Comparison of ENCODE assay signal across 9 cellular contexts in the genomic region with DNA sequence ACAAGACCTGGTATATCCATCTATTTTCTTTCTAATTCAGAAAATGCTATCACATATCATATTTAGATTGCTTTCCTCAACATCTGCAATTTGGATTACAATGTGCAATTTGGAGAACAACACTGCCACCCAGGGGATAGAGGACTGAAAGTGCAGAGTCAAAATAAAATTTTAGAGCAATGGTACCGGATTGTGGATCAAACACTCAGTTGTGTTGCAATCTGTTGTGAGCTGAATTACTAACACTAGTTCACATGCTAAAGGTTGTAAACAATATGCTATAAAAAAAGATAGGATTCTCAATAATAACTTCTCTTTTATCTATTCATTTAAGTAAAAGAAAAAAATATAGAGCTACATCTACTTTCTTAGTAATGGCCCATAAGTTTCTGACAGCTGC. TPM values are rescaled to one million over a fixed set of nuclear protein-coding genes. Genes with fewer than 3 reads are reported as not detected.
DNase-seq lines count a peak whose midpoint lies in the region; ATAC-seq and TF ChIP-seq lines count a peak whose summit lies in the region.
"Had no signal": no experiment of that assay in that cellular context is flagged by ENCODE, and none has a peak within 500 bp of the region (broad histone marks: within the 10 kb centered on the region; RNA-seq: fewer than 3 reads in every experiment).

No MANE protein-coding gene starts in this region.

- H3K27ac Mint-ChIP-seq in CD14-positive monocyte, result no peak overlapping the region

- no peaks in the 10 kb centered on the region for H3K4me1 ChIP-seq in OCI-LY1 (ENCODE audit: insufficient read depth, low read length, severe bottlenecking)

- H3K4me3 Mint-ChIP-seq in CD14-positive monocyte, result no peak overlapping the region

- H3K4me2 ChIP-seq in OCI-LY1 (ENCODE audit: low read length), result no peak overlapping the region

- no peaks in the 10 kb centered on the region for H3K27me3 ChIP-seq in OCI-LY1 (ENCODE audit: insufficient read depth, low read length)

- H3K9me3 ChIP-seq in OCI-LY1 (ENCODE audit: low read length), result no peaks in the 10 kb centered on the region

- H3K79me2 ChIP-seq in OCI-LY1 (ENCODE audit: insufficient read depth, low read length), result no peaks in the 10 kb centered on the region

- H3K36me3 Mint-ChIP-seq in CD14-positive monocyte, result no peaks in the 10 kb centered on the region

- peaks cover 0 to 2% (median 0%) of the 10 kb centered on the region in 7 donors for H3K9me3 Mint-ChIP-seq in CD14-positive monocyte

- H2AFZ ChIP-seq in OCI-LY1 (ENCODE audit: low read length), result no peak overlapping the region

- no peaks in the 10 kb centered on the region for H4K20me1 ChIP-seq in OCI-LY1 (ENCODE audit: insufficient read depth, low read length)

- TF ChIP-seq CTCF in CD14-positive monocyte (IDR thresholded peaks at IDR 0.05) (peak; percentile 42), OCI-LY1 (IDR thresholded peaks at IDR 0.05; ENCODE audit: low read length) (peak; percentile 68)

- DNase-seq in CD14-positive monocyte (ENCODE audit: low spot score) (no peak), dermis microvascular lymphatic vessel endothelial cell (ENCODE audit: low read depth in 2 of 2) (peak; percentile 47 to 50), myocyte (ENCODE audit: low read depth) (peak; percentile 66), NCI-H187 (lab: John Stamatoyannopoulos, UW) (no peak)

- intact Hi-C loops in CD14-positive monocyte (cut with micrococcal nuclease), result no loop called here

- H3F3A ChIP-seq in OCI-LY1 (ENCODE audit: insufficient read depth, low read length), result no peaks in the 10 kb centered on the region

- no peaks in the 10 kb centered on the region for H3K9me2 ChIP-seq in OCI-LY1 (ENCODE audit: low read depth, low read length)

- H3K4me3 ChIP-seq in OCI-LY1 (ENCODE audit: low read depth, low read length, poor library complexity, severe bottlenecking), result no peak overlapping the region
- H3K4me3 ChIP-seq: SK-N-MC had no signal

- H3K27me3 Mint-ChIP-seq in CD14-positive monocyte (ENCODE audit: low read depth in 3 of 3), result peaks cover 0 to 4% (median 0%) of the 10 kb centered on the region in 3 donors

- H3K4me1 Mint-ChIP-seq in CD14-positive monocyte, result no peaks in the 10 kb centered on the region

- no peak overlapping the region for H3K27ac ChIP-seq in OCI-LY1 (ENCODE audit: low read depth, low read length, poor library complexity, severe bottlenecking)
- H3K27ac ChIP-seq: SK-N-MC had no signal

- no peaks in the 10 kb centered on the region for H3K36me3 ChIP-seq in OCI-LY1 (ENCODE audit: insufficient read depth, low read length)

- no peak overlapping the region for H3K9ac ChIP-seq in OCI-LY1 (ENCODE audit: low read length)

- ATAC-seq in GM18517 (IDR thresholded peaks at IDR 0.05; ENCODE audit: unreplicated experiment) (peak; percentile 78), HG03565 (IDR thresholded peaks at IDR 0.05; ENCODE audit: unreplicated experiment) (peak; percentile 71), HG03097 (IDR thresholded peaks at IDR 0.05; ENCODE audit: low FRiP score, unreplicated experiment) (no peak)

RNA-seq across cellular contexts. Expression of a gene that starts 11.9 kb away (rescaled TPM):
- 1 to 10 TPM; 5.3 to 6.2 TPM for polyA plus RNA-seq in CD14-positive monocyte
- total RNA-seq in dermis microvascular lymphatic vessel endothelial cell (12.8 and 14.8 TPM in 2 replicates), myocyte (15.7 and 16.1 TPM in 2 replicates)
- 3.1 TPM for polyA plus RNA-seq in myocyte (2012)

Comparison
In these comparisons a context has a peak if more than half of its experiments do, and no peak if none do; other contexts are left out.
1. DNase-seq: peak in dermis microvascular lymphatic vessel endothelial cell (2 of 2) and myocyte (single experiment); none in CD14-positive monocyte (single experiment) and NCI-H187 (0 of 2).